1 cellular context compared by ENCODE assay signal in the genomic region with DNA sequence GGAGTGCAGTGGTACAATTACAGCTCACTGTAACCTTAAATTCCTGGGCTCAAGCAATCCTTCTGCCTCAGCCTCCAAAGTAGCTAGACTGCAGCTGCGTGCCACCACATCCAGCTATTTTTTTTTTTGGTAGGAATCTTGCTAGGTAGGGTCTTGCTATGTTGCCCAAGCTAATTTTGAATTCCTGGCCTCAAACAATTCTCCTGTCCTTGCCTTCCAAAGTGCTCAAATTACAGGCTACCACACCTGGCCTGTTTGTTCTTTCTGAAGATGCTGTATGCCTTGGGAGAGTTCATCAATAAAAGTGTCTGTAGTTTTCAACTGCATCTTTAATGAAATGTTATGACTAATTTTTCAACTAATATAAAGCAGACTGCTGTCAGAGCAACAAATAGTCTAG.
TF ChIP-seq lines count a peak whose summit lies in the region.

No MANE protein-coding gene starts in this region.

TF ChIP-seq in K562, 482 proteins besides CTCF, POLR2A, EP300 and RAD21 (continued from another document):
- TF ChIP-seq, protein P1, sequence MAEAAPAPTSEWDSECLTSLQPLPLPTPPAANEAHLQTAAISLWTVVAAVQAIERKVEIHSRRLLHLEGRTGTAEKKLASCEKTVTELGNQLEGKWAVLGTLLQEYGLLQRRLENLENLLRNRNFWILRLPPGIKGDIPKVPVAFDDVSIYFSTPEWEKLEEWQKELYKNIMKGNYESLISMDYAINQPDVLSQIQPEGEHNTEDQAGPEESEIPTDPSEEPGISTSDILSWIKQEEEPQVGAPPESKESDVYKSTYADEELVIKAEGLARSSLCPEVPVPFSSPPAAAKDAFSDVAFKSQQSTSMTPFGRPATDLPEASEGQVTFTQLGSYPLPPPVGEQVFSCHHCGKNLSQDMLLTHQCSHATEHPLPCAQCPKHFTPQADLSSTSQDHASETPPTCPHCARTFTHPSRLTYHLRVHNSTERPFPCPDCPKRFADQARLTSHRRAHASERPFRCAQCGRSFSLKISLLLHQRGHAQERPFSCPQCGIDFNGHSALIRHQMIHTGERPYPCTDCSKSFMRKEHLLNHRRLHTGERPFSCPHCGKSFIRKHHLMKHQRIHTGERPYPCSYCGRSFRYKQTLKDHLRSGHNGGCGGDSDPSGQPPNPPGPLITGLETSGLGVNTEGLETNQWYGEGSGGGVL (CRISPR knock-in tag; IDR thresholded peaks at IDR 0.05), result no peak
- TF ChIP-seq, protein P2, sequence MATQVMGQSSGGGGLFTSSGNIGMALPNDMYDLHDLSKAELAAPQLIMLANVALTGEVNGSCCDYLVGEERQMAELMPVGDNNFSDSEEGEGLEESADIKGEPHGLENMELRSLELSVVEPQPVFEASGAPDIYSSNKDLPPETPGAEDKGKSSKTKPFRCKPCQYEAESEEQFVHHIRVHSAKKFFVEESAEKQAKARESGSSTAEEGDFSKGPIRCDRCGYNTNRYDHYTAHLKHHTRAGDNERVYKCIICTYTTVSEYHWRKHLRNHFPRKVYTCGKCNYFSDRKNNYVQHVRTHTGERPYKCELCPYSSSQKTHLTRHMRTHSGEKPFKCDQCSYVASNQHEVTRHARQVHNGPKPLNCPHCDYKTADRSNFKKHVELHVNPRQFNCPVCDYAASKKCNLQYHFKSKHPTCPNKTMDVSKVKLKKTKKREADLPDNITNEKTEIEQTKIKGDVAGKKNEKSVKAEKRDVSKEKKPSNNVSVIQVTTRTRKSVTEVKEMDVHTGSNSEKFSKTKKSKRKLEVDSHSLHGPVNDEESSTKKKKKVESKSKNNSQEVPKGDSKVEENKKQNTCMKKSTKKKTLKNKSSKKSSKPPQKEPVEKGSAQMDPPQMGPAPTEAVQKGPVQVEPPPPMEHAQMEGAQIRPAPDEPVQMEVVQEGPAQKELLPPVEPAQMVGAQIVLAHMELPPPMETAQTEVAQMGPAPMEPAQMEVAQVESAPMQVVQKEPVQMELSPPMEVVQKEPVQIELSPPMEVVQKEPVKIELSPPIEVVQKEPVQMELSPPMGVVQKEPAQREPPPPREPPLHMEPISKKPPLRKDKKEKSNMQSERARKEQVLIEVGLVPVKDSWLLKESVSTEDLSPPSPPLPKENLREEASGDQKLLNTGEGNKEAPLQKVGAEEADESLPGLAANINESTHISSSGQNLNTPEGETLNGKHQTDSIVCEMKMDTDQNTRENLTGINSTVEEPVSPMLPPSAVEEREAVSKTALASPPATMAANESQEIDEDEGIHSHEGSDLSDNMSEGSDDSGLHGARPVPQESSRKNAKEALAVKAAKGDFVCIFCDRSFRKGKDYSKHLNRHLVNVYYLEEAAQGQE (CRISPR knock-in tag; IDR thresholded peaks at IDR 0.05; ENCODE audit: low read depth), result no peak
- TF ChIP-seq RFX1 (IDR thresholded peaks at IDR 0.05), result no peak
- TF ChIP-seq, protein P3, sequence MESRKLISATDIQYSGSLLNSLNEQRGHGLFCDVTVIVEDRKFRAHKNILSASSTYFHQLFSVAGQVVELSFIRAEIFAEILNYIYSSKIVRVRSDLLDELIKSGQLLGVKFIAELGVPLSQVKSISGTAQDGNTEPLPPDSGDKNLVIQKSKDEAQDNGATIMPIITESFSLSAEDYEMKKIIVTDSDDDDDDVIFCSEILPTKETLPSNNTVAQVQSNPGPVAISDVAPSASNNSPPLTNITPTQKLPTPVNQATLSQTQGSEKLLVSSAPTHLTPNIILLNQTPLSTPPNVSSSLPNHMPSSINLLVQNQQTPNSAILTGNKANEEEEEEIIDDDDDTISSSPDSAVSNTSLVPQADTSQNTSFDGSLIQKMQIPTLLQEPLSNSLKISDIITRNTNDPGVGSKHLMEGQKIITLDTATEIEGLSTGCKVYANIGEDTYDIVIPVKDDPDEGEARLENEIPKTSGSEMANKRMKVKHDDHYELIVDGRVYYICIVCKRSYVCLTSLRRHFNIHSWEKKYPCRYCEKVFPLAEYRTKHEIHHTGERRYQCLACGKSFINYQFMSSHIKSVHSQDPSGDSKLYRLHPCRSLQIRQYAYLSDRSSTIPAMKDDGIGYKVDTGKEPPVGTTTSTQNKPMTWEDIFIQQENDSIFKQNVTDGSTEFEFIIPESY (CRISPR knock-in tag; IDR thresholded peaks at IDR 0.05), result no peak
TF ChIP-seq in K562: peak in this region for 0.
